In the genomic region with DNA sequence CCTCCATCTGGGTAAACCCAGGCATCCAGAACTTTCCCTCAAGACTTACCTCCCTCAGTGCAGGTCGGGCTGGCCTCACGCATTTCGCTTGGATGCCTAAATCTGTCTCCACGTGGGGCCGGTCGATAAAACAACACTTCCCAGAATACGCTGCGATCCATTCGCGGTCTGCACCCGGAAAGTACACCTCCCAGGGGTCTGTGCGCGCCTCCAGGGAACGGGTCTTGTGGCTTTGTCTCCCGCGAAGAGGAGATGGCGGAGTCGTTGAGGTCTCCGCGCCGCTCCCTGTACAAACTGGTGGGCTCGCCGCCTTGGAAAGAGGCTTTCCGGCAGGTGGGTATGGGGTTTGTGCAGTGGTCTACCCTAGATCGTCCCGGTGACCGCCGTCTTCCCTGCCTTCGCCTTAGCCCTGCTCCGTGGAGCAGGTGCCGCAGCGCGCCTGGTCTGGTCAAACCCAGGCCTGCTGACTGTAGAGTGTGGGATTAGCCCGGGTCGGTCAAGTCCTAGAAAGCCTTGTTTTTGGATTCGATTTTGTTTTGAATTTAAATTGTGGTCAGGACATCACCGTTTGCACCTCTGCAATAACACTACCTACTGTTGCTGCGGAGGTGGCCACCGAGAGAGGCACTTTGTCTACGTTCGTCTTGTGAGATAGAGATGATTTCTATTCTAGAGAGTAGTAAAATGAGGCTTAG, we compare ENCODE assay signal across 8 cellular contexts.
DNase-seq lines count a peak whose midpoint lies in the region; ATAC-seq lines count a peak whose summit lies in the region.

A gene with protein sequence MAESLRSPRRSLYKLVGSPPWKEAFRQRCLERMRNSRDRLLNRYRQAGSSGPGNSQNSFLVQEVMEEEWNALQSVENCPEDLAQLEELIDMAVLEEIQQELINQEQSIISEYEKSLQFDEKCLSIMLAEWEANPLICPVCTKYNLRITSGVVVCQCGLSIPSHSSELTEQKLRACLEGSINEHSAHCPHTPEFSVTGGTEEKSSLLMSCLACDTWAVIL (plus strand): TSS at position 224 of the 695 bp plus-strand sequence. CDS start 29 bp downstream, at position 253.

- peaks cover 67% of the 10 kb centered on the region for H3K36me3 ChIP-seq in BLaER1

- H3K27me3 Mint-ChIP-seq in memory B cell, result no peaks in the 10 kb centered on the region

- peak within 1 kb of the TSS; percentile 94 for H3K27ac ChIP-seq in BLaER1

- peak within 1 kb of the TSS; percentile 98 for H3K4me3 Mint-ChIP-seq in memory B cell

- peak within 1 kb of the TSS; percentile 98 for H3K27ac Mint-ChIP-seq in memory B cell

- peaks cover 61% of the 10 kb centered on the region for H4K20me1 ChIP-seq in BLaER1

- H3K9me3 ChIP-seq in BLaER1, result no peaks in the 10 kb centered on the region

- ATAC-seq in HG03457 (IDR thresholded peaks at IDR 0.05; ENCODE audit: unreplicated experiment) (peak; percentile 37), memory B cell (ENCODE audit: low read depth) (peak; percentile 61)

- peak within 1 kb of the TSS; percentile 93 for H3K9ac ChIP-seq in BLaER1

- H3K4me1 Mint-ChIP-seq in memory B cell, result peaks cover 21% of the 10 kb centered on the region

- H3K36me3 Mint-ChIP-seq in memory B cell, result peaks cover 10% of the 10 kb centered on the region

- no peaks in the 10 kb centered on the region for H3K27me3 ChIP-seq in BLaER1

- DNase-seq in GM19240 (ENCODE audit: insufficient read length, low spot score) (peak; percentile 50), NCI-H748 (lab: John Stamatoyannopoulos, UW; ENCODE audit: unreplicated experiment) (peak; percentile 97), memory B cell (ENCODE audit: low spot score in 2 of 2) (peak in 1 of 2 donors; percentile 78)
- DNase-seq in activated CD4-positive, alpha-beta T cell treated with anti-CD3 and anti-CD28 coated beads, Interleukin-2, amount 50 U/mL, for 4 hours, result peak; percentile 82
- peak; percentile 85 for DNase-seq in effector CD4-positive, alpha-beta T cell
- DNase-seq in stimulated activated CD8-positive, alpha-beta memory T cell treated with anti-CD3 and anti-CD28 coated beads, Interleukin-12 subunit alpha, Interleukin-12 subunit beta, amount 100 ng/mL, for 4 hours (ENCODE audit: low read depth), result peak; percentile 73

- peak within 1 kb of the TSS; percentile 95 for H3K4me2 ChIP-seq in BLaER1

- peak within 1 kb of the TSS; percentile 80 for H3K4me3 ChIP-seq in BLaER1

- H3K4me1 ChIP-seq in BLaER1, result peaks cover 47% of the 10 kb centered on the region

- no peaks in the 10 kb centered on the region for H3K9me3 Mint-ChIP-seq in memory B cell
